8 cellular contexts compared by ENCODE assay signal in genomic region chr22:36027960-36028645, GRCh38. TPM values are rescaled to one million over a fixed set of nuclear protein-coding genes. Genes with fewer than 3 reads are reported as not detected.
DNase-seq lines count a peak whose midpoint lies in the region; TF ChIP-seq lines count a peak whose summit lies in the region.

No MANE protein-coding gene starts in this region.

- in situ Hi-C loops in ACHN (cut with HindIII; ENCODE audit: low pct_ligation_motif_present, low pct_unique_long_range_greater_than_20kb, low sequenced_read_pairs) = no loop called here

- H3K4me1 ChIP-seq in liver (ENCODE audit: control insufficient read depth in 4 of 4, insufficient read depth in 4 of 4, low read length in 3 of 4) (peaks cover 0 to 43% (median 23%) of the 10 kb centered on the region in 4 donors), subcutaneous abdominal adipose tissue (ENCODE audit: control insufficient read depth in 5 of 5, insufficient read depth in 5 of 5, low read length in 5 of 5) (peaks cover 0 to 31% (median 25%) of the 10 kb centered on the region in 5 donors)

- H3K9me3 ChIP-seq in liver (ENCODE audit: control insufficient read depth in 4 of 4, low read length in 3 of 4) (no peaks in the 10 kb centered on the region), subcutaneous abdominal adipose tissue (ENCODE audit: control insufficient read depth in 5 of 5, low read length in 5 of 5) (no peaks in the 10 kb centered on the region)

- under 1% methylated on average over 87 of the region's 87 CpGs for WGBS in liver

- DNase-seq in stimulated activated CD4-positive, alpha-beta T cell treated with anti-CD3 and anti-CD28 coated beads, Interleukin-4, amount 100 ng/mL, for 4 hours = peak; percentile 1 to 2
- DNase-seq in stimulated activated CD4-positive, alpha-beta T cell treated with anti-CD3 and anti-CD28 coated beads, Interleukin-12 subunit alpha, Interleukin-12 subunit beta, amount 100 ng/mL, for 4 hours = no peak
- DNase-seq in NCI-H69 (lab: John Stamatoyannopoulos, UW) = peak; percentile 83
- DNase-seq in central memory CD4-positive, alpha-beta T cell = peak; percentile 6
- DNase-seq in ACHN = no peak
- DNase-seq in NCI-H128 (lab: John Stamatoyannopoulos, UW; ENCODE audit: unreplicated experiment) = no peak

- TF ChIP-seq CTCF in liver (IDR thresholded peaks at IDR 0.05; ENCODE audit: low read depth, low read length, missing input control) = no peak

- H3K4me3 ChIP-seq in liver (ENCODE audit: low read depth in 1 of 3, low read length in 3 of 3) (peak overlapping the region; percentile 85 to 96 (median 88)), subcutaneous abdominal adipose tissue (ENCODE audit: low read depth in 1 of 5, low read length in 5 of 5) (peak overlapping the region; percentile 80 to 91 (median 86))

- peak overlapping the region; percentile 72 to 95 for H3K9ac ChIP-seq in liver (ENCODE audit: low read depth in 1 of 2, low read length in 2 of 2)
- peak overlapping the region; percentile 72 to 89 (median 81) for H3K9ac ChIP-seq in subcutaneous abdominal adipose tissue (ENCODE audit: low read length in 5 of 5)

- H3K27me3 ChIP-seq in liver (ENCODE audit: control insufficient read depth in 4 of 4, insufficient read depth in 4 of 4, low read length in 3 of 4) = no peaks in the 10 kb centered on the region
- H3K27me3 ChIP-seq in subcutaneous abdominal adipose tissue (ENCODE audit: control insufficient read depth in 5 of 5, insufficient read depth in 4 of 5, low read length in 5 of 5) = no peaks in the 10 kb centered on the region

- H3K27ac ChIP-seq in liver (ENCODE audit: low read depth in 1 of 2, low read length in 2 of 2) (peak overlapping the region; percentile 88 to 90), subcutaneous abdominal adipose tissue (ENCODE audit: low read depth, low read length) (peak overlapping the region; percentile 87)

- peaks cover 0 to 2% (median 0%) of the 10 kb centered on the region in 4 donors for H3K36me3 ChIP-seq in liver (ENCODE audit: control insufficient read depth in 4 of 4, insufficient read depth in 3 of 4, low read depth in 1 of 4, low read length in 3 of 4)
- H3K36me3 ChIP-seq in subcutaneous abdominal adipose tissue (ENCODE audit: control insufficient read depth in 5 of 5, insufficient read depth in 5 of 5, low read length in 5 of 5) = peaks cover 0 to 2% (median 0%) of the 10 kb centered on the region in 5 donors

- no peak for TF ChIP-seq RAD21 in liver (IDR thresholded peaks at IDR 0.05)

TF ChIP-seq in liver, 16 proteins besides CTCF, POLR2A, EP300 and RAD21:
- no peak for TF ChIP-seq FOXA2 (IDR thresholded peaks at IDR 0.05)
- no peak for TF ChIP-seq HNF4G (IDR thresholded peaks at IDR 0.05)
- peak; percentile 11 for TF ChIP-seq YY1 (IDR thresholded peaks at IDR 0.05)

RNA-seq across cellular contexts. Expression of gene RBFOX2, which starts 0.5 kb away (rescaled TPM):
- total RNA-seq in liver = 10 to 100 TPM; 32.7 to 53.6 TPM
- polyA plus RNA-seq in liver = 10 to 100 TPM; 14.2 to 18.5 TPM

Comparison
In these comparisons a context has a peak if more than half of its experiments do, and no peak if none do; other contexts are left out.
1. DNase-seq: peak in stimulated activated CD4-positive, alpha-beta T cell treated with anti-CD3 and anti-CD28 coated beads, Interleukin-4, amount 100 ng/mL, for 4 hours (2 of 2), NCI-H69 (single experiment) and central memory CD4-positive, alpha-beta T cell (single experiment); none in stimulated activated CD4-positive, alpha-beta T cell treated with anti-CD3 and anti-CD28 coated beads, Interleukin-12 subunit alpha, Interleukin-12 subunit beta, amount 100 ng/mL, for 4 hours (single experiment), ACHN (single experiment) and NCI-H128 (single experiment).